1 cellular context compared by ENCODE assay signal in the genomic region with DNA sequence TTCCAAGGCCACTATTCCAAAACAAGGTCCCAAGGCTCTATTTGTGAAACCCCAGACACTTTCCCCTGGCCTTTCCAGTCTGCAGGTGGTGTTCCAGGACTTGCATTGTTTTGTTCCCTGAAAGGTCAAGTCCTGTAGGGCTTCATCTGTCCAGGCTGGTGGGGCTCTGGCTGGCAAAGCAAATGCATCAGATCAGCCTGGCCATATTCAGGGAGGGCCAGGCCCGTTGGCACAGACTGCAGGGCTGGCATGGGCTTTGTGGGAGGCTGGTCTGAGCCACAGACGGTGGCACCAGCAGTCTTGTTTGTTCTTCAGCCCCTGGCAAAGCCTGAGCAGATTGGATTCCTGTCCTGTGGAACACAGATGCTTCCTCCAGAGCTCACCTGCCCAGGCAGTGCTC.
TF ChIP-seq lines count a peak whose summit lies in the region.

No MANE protein-coding gene starts in this region.

TF ChIP-seq in endothelial cell of umbilical vein, 7 proteins besides CTCF, POLR2A, EP300 and RAD21 (continued from another document):
- TF ChIP-seq, protein P1, sequence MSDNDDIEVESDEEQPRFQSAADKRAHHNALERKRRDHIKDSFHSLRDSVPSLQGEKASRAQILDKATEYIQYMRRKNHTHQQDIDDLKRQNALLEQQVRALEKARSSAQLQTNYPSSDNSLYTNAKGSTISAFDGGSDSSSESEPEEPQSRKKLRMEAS (IDR thresholded peaks at IDR 0.05; ENCODE audit: insufficient read depth, insufficient read length), result no peak
